In the genomic region with DNA sequence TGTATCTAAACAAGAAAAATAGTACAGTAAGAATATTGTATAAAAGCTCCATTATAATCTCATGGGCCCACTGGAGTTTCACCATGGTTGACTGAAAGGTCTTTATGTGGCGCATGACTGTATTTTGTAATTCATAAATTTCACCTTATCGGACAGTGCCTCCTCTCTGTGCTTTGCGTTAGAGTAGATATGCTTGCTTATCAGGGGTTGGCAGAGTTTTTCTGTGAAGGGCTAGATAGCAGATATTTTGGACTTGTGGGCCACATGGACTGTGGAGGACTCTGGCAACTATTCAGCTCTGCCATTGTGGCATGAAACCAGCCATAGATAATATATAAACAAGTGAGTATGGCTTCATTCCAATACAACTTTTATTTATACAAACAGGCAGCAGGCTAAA, we compare ENCODE assay signal across 25 cellular contexts. TPM values are rescaled to one million over a fixed set of nuclear protein-coding genes. Genes with fewer than 3 reads are reported as not detected.
DNase-seq lines count a peak whose midpoint lies in the region; ATAC-seq and TF ChIP-seq lines count a peak whose summit lies in the region.
"Had no signal": no experiment of that assay in that cellular context is flagged by ENCODE, and none has a peak within 500 bp of the region (broad histone marks: within the 10 kb centered on the region; RNA-seq: fewer than 3 reads in every experiment).

No MANE protein-coding gene starts in this region.

- H3K36me3 ChIP-seq in PC-3 (ENCODE audit: low read depth, low read length) = no peaks in the 10 kb centered on the region
- H3K36me3 ChIP-seq in ascending aorta = peaks cover 0 to 1% of the 10 kb centered on the region in 2 donors
- H3K36me3 ChIP-seq: lower lobe of right lung had no signal

- TF ChIP-seq POLR2A in erythroblast (IDR thresholded peaks at IDR 0.05; ENCODE audit: low read length) = peak; percentile 49

- peaks cover 4% of the 10 kb centered on the region; the same call in 1 of the 2 replicates for H4K20me1 ChIP-seq in PC-3 (ENCODE audit: low read length)

- POLR2A ChIA-PET in PC-3 (lab: Charles Lee; ENCODE audit: unreplicated experiment) = no interaction called here

- H3K4me1 ChIP-seq in PC-3 (ENCODE audit: insufficient read depth, low read length) (peaks cover 9% of the 10 kb centered on the region), ascending aorta (peaks cover 0 to 4% of the 10 kb centered on the region in 2 donors)
- H3K4me1 ChIP-seq: SJSA1 had no signal

- H3K27ac ChIP-seq in PC-3 (ENCODE audit: low read length) (peak overlapping the region; percentile 30), ascending aorta (no peak overlapping the region)
- H3K27ac ChIP-seq: GM23248, lower lobe of right lung, SJSA1 had no signal

- no peak overlapping the region for H3K4me2 ChIP-seq in PC-3 (ENCODE audit: low read length)

- TF ChIP-seq CTCF in PC-3 (conservative IDR thresholded peaks at IDR 0.05; ENCODE audit: low read depth, low read length) = no peak
- TF ChIP-seq CTCF in ascending aorta (IDR thresholded peaks at IDR 0.05) = no peak

- H3K4me3 ChIP-seq in PC-3 (ENCODE audit: low read length) (no peak overlapping the region), ascending aorta (no peak overlapping the region)
- H3K4me3 ChIP-seq: GM23248, lower lobe of right lung, mucosa of descending colon, SJSA1 had no signal

- H3K9me3 ChIP-seq in PC-3 (ENCODE audit: low read length) (no peaks in the 10 kb centered on the region), ascending aorta (no peaks in the 10 kb centered on the region)
- H3K9me3 ChIP-seq: lower lobe of right lung, mucosa of descending colon, SJSA1 had no signal

- no TSS peak for BruUV-seq in PC-3 (replicated peaks; lab: Mats Ljungman, UMichigan)

- H3K79me2 ChIP-seq in PC-3 (ENCODE audit: low read length) = peaks cover 41% of the 10 kb centered on the region

- no peaks in the 10 kb centered on the region for H3K9me2 ChIP-seq in PC-3 (replicated peaks; ENCODE audit: low read length)

- H3F3A ChIP-seq in PC-3 (ENCODE audit: low read length, unreplicated experiment) = no peaks in the 10 kb centered on the region

- CTCF ChIA-PET in PC-3 (lab: Charles Lee) = no interaction called here

- no peak overlapping the region for H3K9ac ChIP-seq in PC-3 (ENCODE audit: low read length)
- H3K9ac ChIP-seq: GM23248 had no signal

- peak; percentile 38 for DNase-seq in DMS79 (lab: John Stamatoyannopoulos, UW)
- DNase-seq in PC-3 = no peak
- peak; percentile 97 to 100 for DNase-seq in erythroblast (lab: John Stamatoyannopoulos, UW)
- DNase-seq in left lobe of liver (ENCODE audit: low spot score) = no peak
- DNase-seq in glomerular visceral epithelial cell (ENCODE audit: extremely low spot score) = no peak
- no peak for DNase-seq in EL
- no peak for DNase-seq in ascending aorta (ENCODE audit: low spot score in 2 of 2)
- no peak for DNase-seq in GF-D8 (lab: John Stamatoyannopoulos, UW)
- DNase-seq: ACHN; activated CD4-positive, alpha-beta T cell treated with anti-CD3 and anti-CD28 coated beads, Interleukin-2, amount 50 U/mL, for 48 hours; activated naive CD4-positive, alpha-beta T cell; activated T-cell treated with anti-CD3 and anti-CD28 coated beads, Interleukin-2, amount 50 U/mL, for 72 hours; GM23248; Karpas-422; lower lobe of right lung; mucosa of descending colon; NCI-H526 treated with DMSO at 0.1 percent for 48 hours; occipital lobe; stimulated activated CD4-positive, alpha-beta T cell treated with anti-CD3 and anti-CD28 coated beads, Interleukin-15, amount 100 ng/mL, for 24 hours; stimulated activated CD4-positive, alpha-beta T cell treated with anti-CD3 and anti-CD28 coated beads, Interleukin-4, amount 100 ng/mL, for 4 hours; trophoblast cell had no signal

- H3K27me3 ChIP-seq in PC-3 (ENCODE audit: low read length) (no peaks in the 10 kb centered on the region), ascending aorta (no peaks in the 10 kb centered on the region)
- H3K27me3 ChIP-seq: SJSA1 had no signal

- intact Hi-C loops in PC-3 (cut with micrococcal nuclease) = no loop called here
- intact Hi-C loops in ascending aorta (cut with DNase I) = no loop called here

- no peak; the same call in 1 of the 2 replicates for ATAC-seq in PC-3
- peak; percentile 22 for ATAC-seq in left lobe of liver
- ATAC-seq: activated CD4-positive, CD25-positive, alpha-beta regulatory T cell treated with anti-CD3 and anti-CD28 coated beads, Interleukin-2, amount 50 U/mL, for 24 hours; activated T-cell treated with anti-CD3 and anti-CD28 coated beads, Interleukin-2, amount 50 U/mL, for 72 hours; HepG2; mucosa of descending colon; natural killer cell treated with Interleukin-12 subunit alpha and Interleukin-12 subunit beta and Interleukin-15 and Interleukin-18, amount 100 ng/mL, for 72 hours had no signal

- H2AFZ ChIP-seq in PC-3 (ENCODE audit: low read length) = no peak overlapping the region
- H2AFZ ChIP-seq: GM23248 had no signal

RNA-seq across cellular contexts. Expression of a gene that starts 23.2 kb away (rescaled TPM):
- 29.7 and 30.5 TPM in 2 replicates for total RNA-seq in PC-3 (2014; rRNA removed)
- 16.4 TPM for total RNA-seq in left lobe of liver
- total RNA-seq in ascending aorta = 18.9 TPM

RNA-seq across cellular contexts. Expression of a gene that starts 43.7 kb away (rescaled TPM):
- total RNA-seq in PC-3 (2014; rRNA removed) (112 and 142 TPM in 2 replicates), left lobe of liver (251 TPM), ascending aorta (133 TPM)

Comparison
In these comparisons a context has a peak if more than half of its experiments do, and no peak if none do; other contexts are left out.
1. DNase-seq: peak in DMS79 (single experiment) and erythroblast (2 of 2); none in PC-3 (single experiment), left lobe of liver (single experiment), glomerular visceral epithelial cell (single experiment), EL (single experiment), ascending aorta (0 of 2) and GF-D8 (single experiment).